ENCODE assay signal across 19 cellular contexts in genomic region chr10:98420786-98421185, GRCh38. TPM values are rescaled to one million over a fixed set of nuclear protein-coding genes. Genes with fewer than 3 reads are reported as not detected.
DNase-seq lines count a peak whose midpoint lies in the region; ATAC-seq and TF ChIP-seq lines count a peak whose summit lies in the region.
"Had no signal": no experiment of that assay in that cellular context is flagged by ENCODE, and none has a peak within 500 bp of the region (broad histone marks: within the 10 kb centered on the region; RNA-seq: fewer than 3 reads in every experiment).

No MANE protein-coding gene starts in this region.

- H3K27me3 ChIP-seq in right cardiac atrium (ENCODE audit: control insufficient read depth, insufficient read depth) (no peaks in the 10 kb centered on the region), IMR-90 (ENCODE audit: control insufficient read depth, insufficient read depth, low read length) (no peaks in the 10 kb centered on the region)

- no peak overlapping the region for H2AFZ ChIP-seq in IMR-90 (replicated peaks; ENCODE audit: low read length, poor library complexity)
- H2AFZ ChIP-seq: GM23248, PC-9 had no signal

- peaks cover 42% of the 10 kb centered on the region for H3K36me3 ChIP-seq in IMR-90 (ENCODE audit: control insufficient read depth, insufficient read depth, low read length)

- no peak overlapping the region for H3K4ac ChIP-seq in IMR-90 (ENCODE audit: low read depth, low read length)

- no peak overlapping the region for H2BK120ac ChIP-seq in IMR-90 (ENCODE audit: low read depth, low read length)

- peak overlapping the region; percentile 9 for H2AK9ac ChIP-seq in IMR-90 (replicated peaks; ENCODE audit: low read depth, low read length, poor library complexity)

- H3K4me3 Mint-ChIP-seq in stimulated activated memory B cell treated with anti-CD40 and anti-IgM and Interleukin-4, amounts not matched to agents 10 μg/mL and 1 μg/mL and 100 μg/mL, for 72 hours, result no peak overlapping the region

- no peak overlapping the region for H2BK20ac ChIP-seq in IMR-90 (ENCODE audit: low read depth, low read length)

- no peak overlapping the region for H3K9ac ChIP-seq in IMR-90 (ENCODE audit: low read depth, low read length)
- H3K9ac ChIP-seq: GM23248 had no signal

- DNase-seq in Right ventricle myocardium superior (no peak), right cardiac atrium (no peak), IMR-90 (no peak), left ventricle myocardium superior (peak; percentile 70), NCI-H1092 treated with DMSO at 0.1 percent for 48 hours (lab: John Stamatoyannopoulos, UW) (no peak)
- DNase-seq: EL, GF-D8, GM23248, KG1, NCI-H1092, NCI-H1436 treated with DMSO at 0.1 percent for 48 hours, NCI-H1930, PC-9, RPMI8226, SIG-M5 had no signal

- ATAC-seq in Right ventricle myocardium superior (ENCODE audit: poor library complexity) (peak; percentile 78), right cardiac atrium (no peak), IMR-90 (ENCODE audit: low read depth) (no peak), left ventricle myocardium superior (peak; percentile 81), GM19467 (IDR thresholded peaks at IDR 0.05; ENCODE audit: unreplicated experiment) (no peak)
- ATAC-seq in stimulated activated memory B cell treated with anti-CD40 and anti-IgM and Interleukin-4, amounts not matched to agents 10 μg/mL and 1 μg/mL and 100 μg/mL, for 72 hours, result peak; percentile 40

- H3K27ac Mint-ChIP-seq in stimulated activated memory B cell treated with anti-CD40 and anti-IgM and Interleukin-4, amounts not matched to agents 10 μg/mL and 1 μg/mL and 100 μg/mL, for 72 hours, result no peak overlapping the region

- H3K56ac ChIP-seq in IMR-90 (ENCODE audit: extremely low read depth, insufficient read depth, low read length), result no peak overlapping the region

- POLR2A ChIA-PET in IMR-90 (lab: Charles Lee; ENCODE audit: unreplicated experiment), result no interaction called here

- WGBS in right cardiac atrium, result 67% methylated on average over 9 of the region's 9 CpGs
- WGBS in IMR-90 (ENCODE audit: extremely low coverage in 2 of 2, insufficient read length in 1 of 2), 2 experiments, result 69% methylated on average over 3 of the region's 9 CpGs; no CpG with 5 or more reads in 1 of the 2 experiments

- in situ Hi-C loops in IMR-90 (cut with MboI; ENCODE audit: low sequenced_read_pairs), result no loop called here

- H3K4me3 ChIP-seq in right cardiac atrium (ENCODE audit: low read length), result no peak overlapping the region
- no peak overlapping the region for H3K4me3 ChIP-seq in IMR-90 (ENCODE audit: insufficient read depth, low read depth, low read length)
- H3K4me3 ChIP-seq: GM23248, HAP-1, PC-9 had no signal

- no peak for TF ChIP-seq RAD21 in IMR-90 (IDR thresholded peaks at IDR 0.05; ENCODE audit: low read length)

- no peaks in the 10 kb centered on the region for H3K9me1 ChIP-seq in IMR-90 (ENCODE audit: insufficient read depth, low read length)

- H3K79me1 ChIP-seq in IMR-90 (ENCODE audit: low read depth in 1 of 2, low read length in 2 of 2), result no peaks in the 10 kb centered on the region

- H3K4me1 ChIP-seq in right cardiac atrium (ENCODE audit: control insufficient read depth, insufficient read depth, low read length), result no peaks in the 10 kb centered on the region
- no peaks in the 10 kb centered on the region for H3K4me1 ChIP-seq in IMR-90 (ENCODE audit: control insufficient read depth, insufficient read depth, low read length)
- H3K4me1 ChIP-seq: HAP-1 had no signal

- peaks cover 12% of the 10 kb centered on the region for H3K4me1 Mint-ChIP-seq in stimulated activated memory B cell treated with anti-CD40 and anti-IgM and Interleukin-4, amounts not matched to agents 10 μg/mL and 1 μg/mL and 100 μg/mL, for 72 hours

- CTCF ChIA-PET in IMR-90 (lab: Yijun Ruan, JAX), result no interaction called here

- no peaks in the 10 kb centered on the region for H3K27me3 Mint-ChIP-seq in stimulated activated memory B cell treated with anti-CD40 and anti-IgM and Interleukin-4, amounts not matched to agents 10 μg/mL and 1 μg/mL and 100 μg/mL, for 72 hours

- no peak overlapping the region for H3K27ac ChIP-seq in right cardiac atrium (ENCODE audit: low read length)
- no peak overlapping the region for H3K27ac ChIP-seq in IMR-90 (ENCODE audit: insufficient read depth, low read length)
- H3K27ac ChIP-seq: GM23248, HL-60, PC-9 had no signal

- no peak for TF ChIP-seq CTCF in IMR-90 (conservative IDR thresholded peaks at IDR 0.05; ENCODE audit: low read depth, low read length)

- H3K36me3 Mint-ChIP-seq in stimulated activated memory B cell treated with anti-CD40 and anti-IgM and Interleukin-4, amounts not matched to agents 10 μg/mL and 1 μg/mL and 100 μg/mL, for 72 hours, result peaks cover 45% of the 10 kb centered on the region

- no peak for TF ChIP-seq POLR2A in IMR-90 (IDR thresholded peaks at IDR 0.05; ENCODE audit: low read depth, low read length)

- no peak overlapping the region for H4K8ac ChIP-seq in IMR-90 (ENCODE audit: low read depth in 2 of 2, low read length in 2 of 2)

- H4K5ac ChIP-seq in IMR-90 (ENCODE audit: low read depth, low read length), result no peak overlapping the region

- no peak overlapping the region for H4K91ac ChIP-seq in IMR-90 (ENCODE audit: insufficient read depth, low read depth, low read length)

- no peak overlapping the region for H3K18ac ChIP-seq in IMR-90 (ENCODE audit: low read depth, low read length)

- dilution Hi-C loops in IMR-90 (cut with HindIII; ENCODE audit: low sequenced_read_pairs, unreplicated experiment), result no loop called here

- no peak overlapping the region for H2BK5ac ChIP-seq in IMR-90 (ENCODE audit: low read depth, low read length, poor library complexity, severe bottlenecking)

- no peak overlapping the region for H2AK5ac ChIP-seq in IMR-90 (ENCODE audit: low read depth, low read length)

- H2BK15ac ChIP-seq in IMR-90 (ENCODE audit: low read depth, low read length), result no peak overlapping the region

- H3K9me3 ChIP-seq in right cardiac atrium (ENCODE audit: control insufficient read depth, low read length) (no peaks in the 10 kb centered on the region), IMR-90 (ENCODE audit: control insufficient read depth, insufficient read depth, low read length) (no peaks in the 10 kb centered on the region)
- H3K9me3 ChIP-seq: HAP-1 had no signal

- no peaks in the 10 kb centered on the region for H4K20me1 ChIP-seq in IMR-90 (ENCODE audit: insufficient read depth, low read length)

- H3K9me3 Mint-ChIP-seq in stimulated activated memory B cell treated with anti-CD40 and anti-IgM and Interleukin-4, amounts not matched to agents 10 μg/mL and 1 μg/mL and 100 μg/mL, for 72 hours, result no peaks in the 10 kb centered on the region

- no peak overlapping the region for H3K4me2 ChIP-seq in IMR-90 (ENCODE audit: low read depth, low read length)
- H3K4me2 ChIP-seq: PC-9 had no signal

- intact Hi-C loops in Right ventricle myocardium superior (cut with DNase I) (no loop called here), right cardiac atrium (cut with DNase I) (no loop called here), IMR-90 (cut with micrococcal nuclease) (no loop called here), left ventricle myocardium superior (cut with micrococcal nuclease) (no loop called here)

- no peak overlapping the region for H3K14ac ChIP-seq in IMR-90 (replicated peaks; ENCODE audit: low read depth, low read length)

- no TSS peak for BruUV-seq in IMR-90 (replicated peaks; lab: Mats Ljungman, UMichigan)

- no peak overlapping the region for H3K23ac ChIP-seq in IMR-90 (ENCODE audit: low read depth, low read length)

TF ChIP-seq in IMR-90, 13 proteins besides CTCF, POLR2A, EP300 and RAD21:
- no peak for TF ChIP-seq SMC3 (IDR thresholded peaks at IDR 0.05; ENCODE audit: low read depth, low read length)
TF ChIP-seq in IMR-90: peak in this region for 0.

RNA-seq across cellular contexts. Expression of gene PYROXD2, which starts 5.8 kb away (rescaled TPM):
- total RNA-seq in Right ventricle myocardium superior (8.4 TPM), right cardiac atrium (10 to 100 TPM in 1 of 4 donors, 1 to 10 TPM in 3; 5.3 to 10.8 (median 7.6) TPM), IMR-90 (2012; rRNA removed) (5.8 and 6.5 TPM in 2 replicates), left ventricle myocardium superior (11.6 TPM)
- polyA plus RNA-seq in right cardiac atrium (7.9 TPM), IMR-90 (2012; rRNA removed) (16.3 and 16.4 TPM in 2 replicates)
- polyA plus RNA-seq in IMR-90 (2012; cell fraction: cytosol; rRNA removed), result 11.1 and 18.4 TPM in 2 replicates
- 78.4 and 95.1 TPM in 2 replicates for polyA plus RNA-seq in IMR-90 (2012; cell fraction: nucleus; rRNA removed; ENCODE audit: low replicate concordance)

RNA-seq across cellular contexts. Expression of gene HPS1, which starts 25.9 kb away (rescaled TPM):
- total RNA-seq in Right ventricle myocardium superior (25.6 TPM), right cardiac atrium (10 to 100 TPM; 28.1 to 34.6 (median 31.1) TPM), IMR-90 (2012; rRNA removed) (14.0 and 15.8 TPM in 2 replicates), left ventricle myocardium superior (28.9 TPM)
- polyA plus RNA-seq in right cardiac atrium (25.5 TPM), IMR-90 (2012; rRNA removed) (55.2 and 60.9 TPM in 2 replicates)
- 48.7 and 61.4 TPM in 2 replicates for polyA plus RNA-seq in IMR-90 (2012; cell fraction: cytosol; rRNA removed)
- polyA plus RNA-seq in IMR-90 (2012; cell fraction: nucleus; rRNA removed; ENCODE audit: low replicate concordance), result 100 and 167 TPM in 2 replicates

Comparison
In these comparisons a context has a peak if more than half of its experiments do, and no peak if none do; other contexts are left out.
1. ATAC-seq: peak in Right ventricle myocardium superior (single experiment), left ventricle myocardium superior (single experiment) and stimulated activated memory B cell treated with anti-CD40 and anti-IgM and Interleukin-4, amounts not matched to agents 10 μg/mL and 1 μg/mL and 100 μg/mL, for 72 hours (single experiment); none in right cardiac atrium (0 of 2), IMR-90 (single experiment) and GM19467 (single experiment).